ENCODE assay signal across 17 cellular contexts in the genomic region with DNA sequence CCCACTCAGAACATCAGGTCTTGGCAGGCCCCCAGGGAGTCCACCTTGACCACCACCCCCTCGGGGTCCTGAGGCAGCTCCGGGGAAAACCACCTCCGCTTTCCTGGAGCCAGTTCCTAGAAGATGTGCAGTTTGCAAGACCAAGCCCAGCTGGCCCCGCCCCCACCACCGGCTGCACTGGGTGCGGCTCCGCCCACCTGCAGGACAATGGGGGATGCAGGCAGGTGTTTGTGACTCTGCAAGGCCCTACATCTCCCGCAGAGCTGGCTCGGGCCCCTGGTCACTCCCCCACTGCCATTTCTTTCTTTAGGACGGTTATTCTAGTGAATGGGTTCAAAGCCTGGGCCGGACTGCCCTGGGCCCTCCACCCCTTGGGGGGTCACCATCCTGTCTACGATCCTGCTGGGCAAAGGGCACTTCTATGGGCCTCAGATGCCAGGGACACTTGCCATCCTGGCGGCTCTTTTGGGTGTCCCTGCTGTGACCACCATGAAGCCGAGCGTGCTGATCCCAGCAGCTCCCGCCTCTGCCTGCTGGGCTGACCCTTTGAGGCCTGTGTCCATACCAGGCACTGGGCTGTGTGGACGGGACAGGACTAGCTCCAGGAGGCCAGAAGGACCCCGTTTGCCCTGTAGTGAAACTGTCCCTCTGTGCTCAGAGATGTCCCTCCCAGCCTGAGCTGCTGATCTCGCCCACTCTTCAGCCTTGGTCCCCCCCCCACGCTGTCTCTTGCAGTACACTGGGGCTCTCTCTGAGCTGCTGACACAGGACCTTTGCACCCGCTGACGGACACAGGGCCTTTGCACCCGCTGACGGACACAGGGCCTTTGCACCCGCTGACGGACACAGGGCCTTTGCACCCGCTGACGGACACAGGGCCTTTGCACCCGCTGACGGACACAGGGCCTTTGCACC. TPM values are rescaled to one million over a fixed set of nuclear protein-coding genes. Genes with fewer than 3 reads are reported as not detected.
DNase-seq lines count a peak whose midpoint lies in the region; ATAC-seq, FAIRE-seq and TF ChIP-seq lines count a peak whose summit lies in the region.
"Had no signal": no experiment of that assay in that cellular context is flagged by ENCODE, and none has a peak within 500 bp of the region (broad histone marks: within the 10 kb centered on the region; RNA-seq: fewer than 3 reads in every experiment).

No MANE protein-coding gene starts in this region.

- TF ChIP-seq RAD21 in HepG2 (CRISPR knock-in tag; IDR thresholded peaks at IDR 0.05) = no peak

- POLR2A ChIA-PET in HepG2 (lab: Yijun Ruan, JAX) = interaction anchor here (1.3 to 2.5 kb wide), 2 partner anchors 17 to 107 kb away, joined by 3 to 9 read pairs; no protein-coding TSS in a partner anchor

- H3K4me1 ChIP-seq in HepG2 (ENCODE audit: insufficient read depth, low read length) (peaks cover 77% of the 10 kb centered on the region), right lobe of liver (peaks cover 0 to 2% (median under 1%) of the 10 kb centered on the region in 4 donors), testis (peaks cover 2% of the 10 kb centered on the region)

- no peak overlapping the region for H3K27ac ChIP-seq in HepG2 (ENCODE audit: extremely low read length, insufficient read depth, low read length)
- H3K27ac ChIP-seq in right lobe of liver = no peak overlapping the region
- no peak overlapping the region for H3K27ac ChIP-seq in testis
- H3K27ac ChIP-seq: cardiac muscle cell, gastrocnemius medialis had no signal

- in situ Hi-C loops in HepG2 (cut with HindIII; ENCODE audit: extremely low pct_ligation_motif_present, low pct_unique_long_range_greater_than_20kb) = loop anchor here (10.0 kb wide), 1 partner anchor 136 kb away; the partner anchor contains the start of gene UBAC1

- no peak for DNase-seq in HepG2 (ENCODE audit: low spot score)
- DNase-seq in right lobe of liver = no peak
- DNase-seq in NCI-H2107 treated with DMSO at 0.1 percent for 48 hours (lab: John Stamatoyannopoulos, UW; ENCODE audit: unreplicated experiment) = peak; percentile 68
- peak; percentile 62 for DNase-seq in SHP77 treated with DMSO at 0.1 percent for 48 hours (lab: John Stamatoyannopoulos, UW)
- DNase-seq in hepatic stellate cell (ENCODE audit: low spot score) = no peak
- no peak for DNase-seq in activated naive CD4-positive, alpha-beta T cell treated with anti-CD3 and anti-CD28 coated beads, Interleukin-2, amount 50 U/mL, for 72 hours (ENCODE audit: low spot score in 2 of 2)
- DNase-seq in testis = no peak
- DNase-seq in GM19240 (ENCODE audit: insufficient read length, low spot score) = no peak
- DNase-seq: activated CD4-positive, CD25-positive, alpha-beta regulatory T cell; activated T-cell treated with anti-CD3 and anti-CD28 coated beads for 4 hours; gastrocnemius medialis; posterior cingulate gyrus had no signal

- H2AFZ ChIP-seq in HepG2 (ENCODE audit: low read length) = no peak overlapping the region

- 1% methylated on average over 16 of the region's 30 CpGs for WGBS in HepG2 (ENCODE audit: low lambda C conversion rate)
- WGBS in right lobe of liver (ENCODE audit: insufficient coverage, low coverage, low lambda C conversion rate, missing lambda C conversion rate) = 51% methylated on average over 4 of the region's 30 CpGs
- 74 to 80% methylated on average over 16 to 22 of the region's 30 CpGs for WGBS in testis, 2 donors

- ATAC-seq in HepG2 (peak; percentile 10), right lobe of liver (no peak)
- no peak for ATAC-seq in activated naive CD4-positive, alpha-beta T cell treated with anti-CD3 and anti-CD28 coated beads, Interleukin-2, amount 50 U/mL, for 72 hours
- ATAC-seq: gastrocnemius medialis had no signal

- no peaks in the 10 kb centered on the region for H3K79me2 ChIP-seq in HepG2 (ENCODE audit: insufficient read depth, low read length)

- H3K36me3 ChIP-seq in HepG2 (replicated peaks in 1 of 2; ENCODE audit: control insufficient read depth in 1 of 2, insufficient read depth in 2 of 2, low read length in 2 of 2) = no peaks in the 10 kb centered on the region
- H3K36me3 ChIP-seq in right lobe of liver = no peaks in the 10 kb centered on the region
- H3K36me3 ChIP-seq in testis (ENCODE audit: low read depth, missing control alignments) = no peaks in the 10 kb centered on the region
- H3K36me3 ChIP-seq: cardiac muscle cell, gastrocnemius medialis had no signal

- TF ChIP-seq EP300 in HepG2 (IDR thresholded peaks at IDR 0.05; ENCODE audit: low read depth in 2 of 2, low read length in 2 of 2) = no peak
- no peak for TF ChIP-seq EP300 in HepG2 (CRISPR knock-in tag; IDR thresholded peaks at IDR 0.05; ENCODE audit: borderline replicate concordance)

- CTCF ChIA-PET in HepG2 (lab: Yijun Ruan, JAX; ENCODE audit: low intra/inter-chr PET ratio, low total read pairs) = no interaction called here

- H3K27ac Mint-ChIP-seq in activated naive CD4-positive, alpha-beta T cell treated with anti-CD3 and anti-CD28 coated beads, Interleukin-2, amount 50 U/mL, for 72 hours = no peak overlapping the region
- H3K27ac Mint-ChIP-seq: activated naive CD8-positive, alpha-beta T cell had no signal

- no peaks in the 10 kb centered on the region for H3K9me3 Mint-ChIP-seq in activated naive CD4-positive, alpha-beta T cell treated with anti-CD3 and anti-CD28 coated beads, Interleukin-2, amount 50 U/mL, for 72 hours

- peaks cover 17 to 70% of the 10 kb centered on the region in 2 experiments for H3K27me3 ChIP-seq in HepG2 (ENCODE audit: control insufficient read depth in 1 of 2, insufficient read depth in 2 of 2, low read length in 2 of 2)
- H3K27me3 ChIP-seq in right lobe of liver = no peaks in the 10 kb centered on the region
- H3K27me3 ChIP-seq in testis = no peaks in the 10 kb centered on the region
- H3K27me3 ChIP-seq: gastrocnemius medialis had no signal

- no peaks in the 10 kb centered on the region for H3K9me3 ChIP-seq in HepG2 (ENCODE audit: low read length)
- H3K9me3 ChIP-seq in right lobe of liver = no peaks in the 10 kb centered on the region
- no peaks in the 10 kb centered on the region for H3K9me3 ChIP-seq in testis
- H3K9me3 ChIP-seq: gastrocnemius medialis had no signal

- H3K4me3 ChIP-seq in HepG2 (replicated peaks in 1 of 3; ENCODE audit: insufficient read depth in 1 of 3, low read depth in 2 of 3, low read length in 3 of 3) (peak overlapping the region in 1 of 3 experiments; percentile 32; a peak in 1 of 6 replicates), right lobe of liver (no peak overlapping the region), testis (no peak overlapping the region)
- H3K4me3 ChIP-seq: cardiac muscle cell, gastrocnemius medialis had no signal

- H3K4me2 ChIP-seq in HepG2 (ENCODE audit: low read depth, low read length) = peak overlapping the region; percentile 61

- TF ChIP-seq CTCF in HepG2 (CRISPR knock-in tag; IDR thresholded peaks at IDR 0.05) (no peak), right lobe of liver (IDR thresholded peaks at IDR 0.05) (no peak), testis (IDR thresholded peaks at IDR 0.05) (no peak)

- no peaks in the 10 kb centered on the region for H3K36me3 Mint-ChIP-seq in activated naive CD4-positive, alpha-beta T cell treated with anti-CD3 and anti-CD28 coated beads, Interleukin-2, amount 50 U/mL, for 72 hours
- H3K36me3 Mint-ChIP-seq: activated naive CD8-positive, alpha-beta T cell had no signal

- TF ChIP-seq POLR2A in HepG2 (IDR thresholded peaks at IDR 0.05; ENCODE audit: insufficient read depth in 1 of 2, low read depth in 2 of 2, low read length in 2 of 2) (no peak), right lobe of liver (IDR thresholded peaks at IDR 0.05) (no peak), testis (IDR thresholded peaks at IDR 0.05) (no peak)

- BruUV-seq in HepG2 (replicated peaks; lab: Mats Ljungman, UMichigan) = no TSS peak

- intact Hi-C loops in HepG2 (cut with micrococcal nuclease; ENCODE audit: unreplicated experiment) (no loop called here), right lobe of liver (cut with DNase I) (no loop called here), testis (cut with DNase I; ENCODE audit: low total_unique reads) (no loop called here)

- no peaks in the 10 kb centered on the region for H4K20me1 ChIP-seq in HepG2 (ENCODE audit: insufficient read depth, low read length)

- no peak for FAIRE-seq in HepG2 (lab: Jason Lieb, UNC)
- FAIRE-seq: D721Med, endometrium, HTR-8/SVneo had no signal

- H3K9ac ChIP-seq in HepG2 (ENCODE audit: insufficient read depth, low read depth, low read length) = no peak overlapping the region

RNA-seq across cellular contexts. Expression of gene NACC2, which starts 5.9 kb away (rescaled TPM):
- total RNA-seq in HepG2 (2016; rRNA removed; fragmentation: Illumina TruSeq; extraction: Trizol) = 10.5 and 12.3 TPM in 2 replicates
- total RNA-seq in HepG2 (2016; cell fraction: cytosol; rRNA removed; fragmentation: Illumina TruSeq; extraction: Trizol; ENCODE audit: low read depth) = 2.1 and 2.2 TPM in 2 replicates
- 9.0 and 12.3 TPM in 2 replicates for total RNA-seq in HepG2 (2016; cell fraction: insoluble cytoplasmic fraction; rRNA removed; fragmentation: Illumina TruSeq; extraction: Trizol)
- 5.3 TPM in 2 replicates for total RNA-seq in HepG2 (2016; cell fraction: membrane; rRNA removed; fragmentation: Illumina TruSeq; extraction: Trizol)
- 8.0 and 9.6 TPM in 2 replicates for total RNA-seq in HepG2 (2016; cell fraction: nucleus; rRNA removed; fragmentation: Illumina TruSeq; extraction: Trizol)
- 5.9 and 6.3 TPM in 2 replicates for polyA plus RNA-seq in HepG2 (2011; rRNA removed)
- 4.1 and 5.8 TPM in 2 replicates for polyA plus RNA-seq in HepG2 (2011; cell fraction: cytosol; rRNA removed)
- polyA plus RNA-seq in HepG2 (2011; cell fraction: nucleus; rRNA removed) = 28.9 and 40.8 TPM in 2 replicates
- 6.2 and 7.1 TPM in 2 replicates for polyA plus RNA-seq in HepG2 (2012)
- polyA plus RNA-seq in HepG2 (2016; cell fraction: cytosol; fragmentation: Illumina TruSeq; extraction: Trizol; ENCODE audit: low read depth) = 0.80 TPM in 2 replicates
- polyA plus RNA-seq in HepG2 (2016; cell fraction: insoluble cytoplasmic fraction; fragmentation: Illumina TruSeq; extraction: Trizol; ENCODE audit: low read depth) = 8.9 and 10.6 TPM in 2 replicates
- 2.4 and 2.5 TPM in 2 replicates for polyA plus RNA-seq in HepG2 (2016; cell fraction: membrane; fragmentation: Illumina TruSeq; extraction: Trizol; ENCODE audit: low read depth)
- 15.3 and 15.7 TPM in 2 replicates for polyA plus RNA-seq in HepG2 (2016; cell fraction: nucleus; fragmentation: Illumina TruSeq; extraction: Trizol; ENCODE audit: insufficient read depth, low read depth)
- polyA minus RNA-seq in HepG2 (2011; rRNA and poly(A)+ RNA removed; ENCODE audit: low replicate concordance) = 14.5 and 16.4 TPM in 2 replicates
- 9.2 and 9.6 TPM in 2 replicates for polyA minus RNA-seq in HepG2 (2011; cell fraction: cytosol; rRNA and poly(A)+ RNA removed)
- polyA minus RNA-seq in HepG2 (2011; cell fraction: nucleus; rRNA and poly(A)+ RNA removed) = 10.6 and 13.4 TPM in 2 replicates
- 10 to 100 TPM; 10.9 to 25.8 (median 13.8) TPM for total RNA-seq in right lobe of liver
- 10 to 100 TPM in 1 of 2 donors, 1 to 10 TPM in 1; 4.5 to 10.0 TPM for total RNA-seq in activated naive CD4-positive, alpha-beta T cell treated with anti-CD3 and anti-CD28 coated beads, Interleukin-2, amount 50 U/mL, for 72 hours
- total RNA-seq in testis = 10 to 100 TPM; 49.5 to 49.7 TPM
- 29.3 TPM for polyA plus RNA-seq in testis (ENCODE audit: insufficient read depth, low read depth, low replicate concordance)

RNA-seq across cellular contexts. Expression of gene TMEM250, which starts 17.7 kb away (rescaled TPM):
- 12.0 and 13.9 TPM in 2 replicates for total RNA-seq in HepG2 (2016; rRNA removed; fragmentation: Illumina TruSeq; extraction: Trizol)
- total RNA-seq in HepG2 (2016; cell fraction: cytosol; rRNA removed; fragmentation: Illumina TruSeq; extraction: Trizol; ENCODE audit: low read depth) = 7.7 and 7.9 TPM in 2 replicates
- total RNA-seq in HepG2 (2016; cell fraction: insoluble cytoplasmic fraction; rRNA removed; fragmentation: Illumina TruSeq; extraction: Trizol) = 9.6 and 13.9 TPM in 2 replicates
- 17.8 and 22.1 TPM in 2 replicates for total RNA-seq in HepG2 (2016; cell fraction: membrane; rRNA removed; fragmentation: Illumina TruSeq; extraction: Trizol)
- 10.1 and 11.0 TPM in 2 replicates for total RNA-seq in HepG2 (2016; cell fraction: nucleus; rRNA removed; fragmentation: Illumina TruSeq; extraction: Trizol)
- polyA plus RNA-seq in HepG2 (2011; rRNA removed) = 5.5 and 7.1 TPM in 2 replicates
- polyA plus RNA-seq in HepG2 (2011; cell fraction: cytosol; rRNA removed) = 7.1 and 10.4 TPM in 2 replicates
- 9.4 and 12.5 TPM in 2 replicates for polyA plus RNA-seq in HepG2 (2011; cell fraction: nucleus; rRNA removed)
- polyA plus RNA-seq in HepG2 (2012) = 6.0 and 9.5 TPM in 2 replicates
- 6.4 and 8.1 TPM in 2 replicates for polyA plus RNA-seq in HepG2 (2016; cell fraction: cytosol; fragmentation: Illumina TruSeq; extraction: Trizol; ENCODE audit: low read depth)
- polyA plus RNA-seq in HepG2 (2016; cell fraction: insoluble cytoplasmic fraction; fragmentation: Illumina TruSeq; extraction: Trizol; ENCODE audit: low read depth) = 14.5 and 15.8 TPM in 2 replicates
- polyA plus RNA-seq in HepG2 (2016; cell fraction: membrane; fragmentation: Illumina TruSeq; extraction: Trizol; ENCODE audit: low read depth) = 14.9 and 17.1 TPM in 2 replicates
- 14.9 and 17.4 TPM in 2 replicates for polyA plus RNA-seq in HepG2 (2016; cell fraction: nucleus; fragmentation: Illumina TruSeq; extraction: Trizol; ENCODE audit: insufficient read depth, low read depth)
- 18.3 and 50.6 TPM in 2 replicates for polyA minus RNA-seq in HepG2 (2011; rRNA and poly(A)+ RNA removed; ENCODE audit: low replicate concordance)
- polyA minus RNA-seq in HepG2 (2011; cell fraction: cytosol; rRNA and poly(A)+ RNA removed) = 7.9 and 8.8 TPM in 2 replicates
- polyA minus RNA-seq in HepG2 (2011; cell fraction: nucleus; rRNA and poly(A)+ RNA removed) = 4.7 and 8.0 TPM in 2 replicates
- total RNA-seq in right lobe of liver = 10 to 100 TPM; 12.4 to 29.7 (median 15.4) TPM
- 10 to 100 TPM; 13.3 to 26.2 TPM for total RNA-seq in activated naive CD4-positive, alpha-beta T cell treated with anti-CD3 and anti-CD28 coated beads, Interleukin-2, amount 50 U/mL, for 72 hours
- 10 to 100 TPM; 57.8 to 73.0 TPM for total RNA-seq in testis
- 29.4 TPM for polyA plus RNA-seq in testis (ENCODE audit: insufficient read depth, low read depth, low replicate concordance)

Comparison
In these comparisons a context has a peak if more than half of its experiments do, and no peak if none do; other contexts are left out.
1. DNase-seq: peak in NCI-H2107 treated with DMSO at 0.1 percent for 48 hours (single experiment) and SHP77 treated with DMSO at 0.1 percent for 48 hours (single experiment); none in HepG2 (single experiment), right lobe of liver (0 of 3), hepatic stellate cell (single experiment), activated naive CD4-positive, alpha-beta T cell treated with anti-CD3 and anti-CD28 coated beads, Interleukin-2, amount 50 U/mL, for 72 hours (0 of 2), testis (single experiment) and GM19240 (single experiment).